ENCODE assay signal across 36 cellular contexts in genomic region chr3:12768579-12769527, GRCh38. TPM values are rescaled to one million over a fixed set of nuclear protein-coding genes. Genes with fewer than 3 reads are reported as not detected.
DNase-seq lines count a peak whose midpoint lies in the region; ATAC-seq and TF ChIP-seq lines count a peak whose summit lies in the region.
"Had no signal": no experiment of that assay in that cellular context is flagged by ENCODE, and none has a peak within 500 bp of the region (broad histone marks: within the 10 kb centered on the region; RNA-seq: fewer than 3 reads in every experiment).

No MANE protein-coding gene starts in this region.

- WGBS in heart left ventricle, 4 donors: 78 to 86% (median 80%) methylated on average over 23 to 54 of the region's 54 CpGs
- WGBS in neuronal stem cell (ENCODE audit: extremely low coverage in 2 of 2, insufficient read length in 2 of 2, insufficient replicate concordance in 1 of 2), 2 donors: no CpG with 5 or more reads among the region's 54 CpGs

- no peak overlapping the region for H2AK5ac ChIP-seq in neuronal stem cell (ENCODE audit: low read depth, low read length)

- TF ChIP-seq POLR2A in heart left ventricle (IDR thresholded peaks at IDR 0.05): no peak

- no peak overlapping the region for H3K23ac ChIP-seq in neuronal stem cell (ENCODE audit: low read depth, low read length, poor library complexity)

- no peak overlapping the region for H3K14ac ChIP-seq in neuronal stem cell (ENCODE audit: low read length)

- H3K27me3 ChIP-seq in heart left ventricle (no peaks in the 10 kb centered on the region), HUES48 (ENCODE audit: control insufficient read depth, insufficient read depth, low read length) (no peaks in the 10 kb centered on the region), neuronal stem cell (ENCODE audit: control insufficient read depth in 3 of 3, insufficient read depth in 3 of 3, low read depth in 1 of 3, low read length in 3 of 3) (peaks cover 0 to 6% (median 0%) of the 10 kb centered on the region in 3 experiments)
- H3K27me3 ChIP-seq: adrenal gland, esophagus squamous epithelium, foreskin keratinocyte, heart right ventricle, pancreas, Peyer's patch, vagina had no signal

- H3K18ac ChIP-seq in neuronal stem cell (ENCODE audit: low read length): peak overlapping the region; percentile 58

- H2BK5ac ChIP-seq in neuronal stem cell (ENCODE audit: low read length): no peak overlapping the region

- TF ChIP-seq CTCF in heart left ventricle (IDR thresholded peaks at IDR 0.05) (no peak), glutamatergic neuron (IDR thresholded peaks at IDR 0.05; ENCODE audit: partially characterized antibody, unreplicated experiment) (no peak)

- H3K9ac ChIP-seq in HUES48 (ENCODE audit: low read depth, low read length) (no peak overlapping the region), neuronal stem cell (ENCODE audit: low read depth, low read length, poor library complexity) (no peak overlapping the region)
- H3K9ac ChIP-seq: GM23248 had no signal

- no peak overlapping the region for H2BK120ac ChIP-seq in neuronal stem cell (ENCODE audit: low read depth, low read length)

- H3K27ac Mint-ChIP-seq in glutamatergic neuron (ENCODE audit: unreplicated experiment): no peak overlapping the region
- H3K27ac Mint-ChIP-seq: activated CD8-positive, alpha-beta T cell treated with anti-CD3 and anti-CD28 coated beads for 36 hours; activated naive CD4-positive, alpha-beta T cell treated with anti-CD3 and anti-CD28 coated beads, Interleukin-2, amount 10 ng/mL, durations not matched to agents 7 days and 5 days; activated T-helper 17 cell treated with anti-CD3 and anti-CD28 coated beads, Interleukin-2, amount 50 U/mL, for 72 hours; CD4-positive, CD25-positive, alpha-beta regulatory T cell; T-helper 2 cell treated with Interferon-gamma antibody and Interleukin-4, amounts not matched to agents 5 μg/mL and 100 μg/mL, for 36 hours had no signal

- H3K36me3 ChIP-seq in heart left ventricle (no peaks in the 10 kb centered on the region), HUES48 (ENCODE audit: control insufficient read depth, insufficient read depth, low read length) (no peaks in the 10 kb centered on the region), neuronal stem cell (replicated peaks in 1 of 2; ENCODE audit: control insufficient read depth in 2 of 2, insufficient read depth in 2 of 2, low read length in 2 of 2) (no peaks in the 10 kb centered on the region)
- H3K36me3 ChIP-seq: adrenal gland, esophagus squamous epithelium, heart right ventricle, pancreas, Peyer's patch, vagina had no signal

- DNase-seq in Right ventricle myocardium inferior (ENCODE audit: missing footprints): no peak
- no peak for DNase-seq in heart left ventricle
- DNase-seq in glutamatergic neuron: peak; percentile 34
- DNase-seq in neuronal stem cell (ENCODE audit: low spot score): no peak
- DNase-seq in OCI-M2 (lab: John Stamatoyannopoulos, UW; ENCODE audit: unreplicated experiment): no peak
- DNase-seq: activated CD4-positive, alpha-beta T cell treated with anti-CD3 and anti-CD28 coated beads for 1 hour; activated CD8-positive, alpha-beta T cell treated with anti-CD3 and anti-CD28 coated beads for 36 hours; activated naive CD4-positive, alpha-beta T cell treated with anti-CD3 and anti-CD28 coated beads, Interleukin-2, amount 10 ng/mL, durations not matched to agents 7 days and 5 days; adrenal gland; CD4-positive, CD25-positive, alpha-beta regulatory T cell; cerebellar nuclear complex; DMS79 treated with DMSO at 0.1 percent for 48 hours; esophagus squamous epithelium; foreskin keratinocyte; GM23248; heart right ventricle; Karpas-422; kidney glomerular epithelial cell; NCI-H1436 treated with DMSO at 0.1 percent for 48 hours; NCI-H2171; NCI-H510A treated with DMSO at 0.1 percent for 48 hours; Peyer's patch; retina; SIG-M5; small intestine; stimulated activated naive CD4-positive, alpha-beta T cell had no signal

- H3K9me3 ChIP-seq in heart left ventricle (no peaks in the 10 kb centered on the region), HUES48 (ENCODE audit: control insufficient read depth, insufficient read depth, low read length) (no peaks in the 10 kb centered on the region), neuronal stem cell (replicated peaks in 1 of 2; ENCODE audit: control insufficient read depth in 2 of 2, insufficient read depth in 1 of 2, low read depth in 1 of 2, low read length in 2 of 2) (no peaks in the 10 kb centered on the region)
- H3K9me3 ChIP-seq: A549, adrenal gland, esophagus squamous epithelium, heart right ventricle, pancreas, Peyer's patch, vagina had no signal

- peaks cover 0 to 11% (median 0%) of the 10 kb centered on the region in 12 donors for H3K4me1 ChIP-seq in heart left ventricle
- H3K4me1 ChIP-seq in HUES48 (ENCODE audit: control insufficient read depth, insufficient read depth, low read length): no peaks in the 10 kb centered on the region
- H3K4me1 ChIP-seq in neuronal stem cell (ENCODE audit: control insufficient read depth in 2 of 2, insufficient read depth in 1 of 2, low read depth in 1 of 2, low read length in 2 of 2): no peaks in the 10 kb centered on the region
- H3K4me1 ChIP-seq: adrenal gland, pancreas, Peyer's patch, vagina had no signal

- no peak overlapping the region for H2AFZ ChIP-seq in neuronal stem cell (ENCODE audit: low read length)
- H2AFZ ChIP-seq: GM23248 had no signal

- H3K36me3 Mint-ChIP-seq in glutamatergic neuron (ENCODE audit: unreplicated experiment): peaks cover 5% of the 10 kb centered on the region
- H3K36me3 Mint-ChIP-seq: activated naive CD4-positive, alpha-beta T cell treated with anti-CD3 and anti-CD28 coated beads, Interleukin-2, amount 10 ng/mL, durations not matched to agents 7 days and 5 days; CD4-positive, CD25-positive, alpha-beta regulatory T cell had no signal

- ATAC-seq in Right ventricle myocardium inferior (peak; percentile 37), heart left ventricle (no peak), HG03097 (IDR thresholded peaks at IDR 0.05; ENCODE audit: low FRiP score, unreplicated experiment) (no peak), HG03108 (IDR thresholded peaks at IDR 0.05; ENCODE audit: unreplicated experiment) (no peak)
- ATAC-seq: A549; activated CD8-positive, alpha-beta T cell treated with anti-CD3 and anti-CD28 coated beads for 36 hours; activated T-helper 17 cell treated with anti-CD3 and anti-CD28 coated beads, Interleukin-2, amount 50 U/mL, for 72 hours; foreskin keratinocyte; pancreas had no signal

- H3K4me2 ChIP-seq in neuronal stem cell (ENCODE audit: insufficient read depth, low read length, poor library complexity, severe bottlenecking): peak overlapping the region; percentile 39
- H3K4me2 ChIP-seq: A549 had no signal

- peak overlapping the region; percentile 8 for H4K8ac ChIP-seq in neuronal stem cell (ENCODE audit: low read depth, low read length)

- H2BK15ac ChIP-seq in neuronal stem cell (ENCODE audit: low read length): no peak overlapping the region

- H2BK12ac ChIP-seq in neuronal stem cell (ENCODE audit: low read length): no peak overlapping the region

- H3K4ac ChIP-seq in neuronal stem cell (ENCODE audit: low read length): no peak overlapping the region

- intact Hi-C loops in Right ventricle myocardium inferior (cut with DNase I) (loop anchor here (5.0 kb wide), 1 partner anchor 62 kb away; no protein-coding TSS in a partner anchor), heart left ventricle (cut with DNase I) (loop anchor here in 1 of 10 donors (10.0 kb wide), 1 partner anchor 54 kb away; no protein-coding TSS in a partner anchor)

- H3K4me3 Mint-ChIP-seq in glutamatergic neuron (ENCODE audit: unreplicated experiment): no peak overlapping the region
- H3K4me3 Mint-ChIP-seq: activated CD8-positive, alpha-beta T cell treated with anti-CD3 and anti-CD28 coated beads for 36 hours; activated naive CD4-positive, alpha-beta T cell treated with anti-CD3 and anti-CD28 coated beads, Interleukin-2, amount 10 ng/mL, durations not matched to agents 7 days and 5 days; activated T-helper 17 cell treated with anti-CD3 and anti-CD28 coated beads, Interleukin-2, amount 50 U/mL, for 72 hours; CD4-positive, CD25-positive, alpha-beta regulatory T cell; neural crest cell; T-helper 2 cell treated with Interferon-gamma antibody and Interleukin-4, amounts not matched to agents 5 μg/mL and 100 μg/mL, for 36 hours had no signal

- no peaks in the 10 kb centered on the region for H3K9me3 Mint-ChIP-seq in glutamatergic neuron (ENCODE audit: unreplicated experiment)
- H3K9me3 Mint-ChIP-seq: activated naive CD4-positive, alpha-beta T cell treated with anti-CD3 and anti-CD28 coated beads, Interleukin-2, amount 10 ng/mL, durations not matched to agents 7 days and 5 days; activated T-helper 17 cell treated with anti-CD3 and anti-CD28 coated beads, Interleukin-2, amount 50 U/mL, for 72 hours; neural crest cell; T-helper 2 cell treated with Interferon-gamma antibody and Interleukin-4, amounts not matched to agents 5 μg/mL and 100 μg/mL, for 36 hours had no signal

- peaks cover 11% of the 10 kb centered on the region for H3K27me3 Mint-ChIP-seq in glutamatergic neuron (ENCODE audit: unreplicated experiment)
- H3K27me3 Mint-ChIP-seq: activated CD8-positive, alpha-beta T cell treated with anti-CD3 and anti-CD28 coated beads for 36 hours; activated T-helper 17 cell treated with anti-CD3 and anti-CD28 coated beads, Interleukin-2, amount 50 U/mL, for 72 hours had no signal

- no peak overlapping the region for H3K27ac ChIP-seq in heart left ventricle
- no peak overlapping the region for H3K27ac ChIP-seq in HUES48 (ENCODE audit: low read depth, low read length)
- no peak overlapping the region for H3K27ac ChIP-seq in neuronal stem cell (replicated peaks; ENCODE audit: low read length)
- H3K27ac ChIP-seq: A549, adrenal gland, esophagus squamous epithelium, foreskin keratinocyte, GM23248, heart right ventricle, pancreas, Peyer's patch, vagina had no signal

- no peaks in the 10 kb centered on the region for H3K79me1 ChIP-seq in neuronal stem cell (ENCODE audit: low read depth, low read length)

- H3K4me3 ChIP-seq in heart left ventricle (no peak overlapping the region), HUES48 (ENCODE audit: low read depth, low read length) (peak overlapping the region; percentile 54; the same call in 1 of the 2 replicates), neuronal stem cell (ENCODE audit: low read length in 2 of 2) (no peak overlapping the region)
- H3K4me3 ChIP-seq: A549, adrenal gland, esophagus squamous epithelium, GM23248, heart right ventricle, pancreas, Peyer's patch, vagina had no signal

- no peak overlapping the region for H4K91ac ChIP-seq in neuronal stem cell (ENCODE audit: low read depth, low read length, poor library complexity)

- no peaks in the 10 kb centered on the region for H3K4me1 Mint-ChIP-seq in glutamatergic neuron (ENCODE audit: low read depth, unreplicated experiment)
- H3K4me1 Mint-ChIP-seq: activated T-helper 17 cell treated with anti-CD3 and anti-CD28 coated beads, Interleukin-2, amount 50 U/mL, for 72 hours had no signal

RNA-seq across cellular contexts. Expression of gene TMEM40, which starts 9.8 kb away (rescaled TPM):
- total RNA-seq in Right ventricle myocardium inferior (4.2 TPM), heart left ventricle (1 to 10 TPM in 7 of 9 donors, under 1 TPM in 1, not detected in 1; 0.95 to 4.2 (median 2.9) TPM), glutamatergic neuron (ENCODE audit: unreplicated experiment) (not detected)
- 10 to 100 TPM in 1 of 2 donors, under 1 TPM in 1; 0.82 to 10.5 TPM for polyA plus RNA-seq in heart left ventricle
- 0.03 TPM for polyA plus RNA-seq in neuronal stem cell (2013, experiment 1 of 2)
- polyA plus RNA-seq in neuronal stem cell (2013, experiment 2 of 2): not detected
- total RNA-seq: activated CD8-positive, alpha-beta T cell treated with anti-CD3 and anti-CD28 coated beads for 36 hours; activated T-helper 17 cell treated with anti-CD3 and anti-CD28 coated beads, Interleukin-2, amount 50 U/mL, for 72 hours; GM23248; neural crest cell; pancreas; Peyer's patch; temporal lobe had no signal
- polyA plus RNA-seq: CD4-positive, CD25-positive, alpha-beta regulatory T cell; GM23248 had no signal

RNA-seq across cellular contexts. Expression of gene CAND2, which starts 27.6 kb away (rescaled TPM):
- 56.7 TPM for total RNA-seq in Right ventricle myocardium inferior
- 10 to 100 TPM; 44.6 to 87.5 (median 68.6) TPM for total RNA-seq in heart left ventricle
- polyA plus RNA-seq in heart left ventricle: 10 to 100 TPM; 11.7 to 36.2 TPM
- total RNA-seq in glutamatergic neuron (ENCODE audit: unreplicated experiment): 8.8 TPM
- polyA plus RNA-seq in neuronal stem cell (2013, experiment 1 of 2): 3.1 TPM
- polyA plus RNA-seq in neuronal stem cell (2013, experiment 2 of 2): 3.1 TPM
